In genomic region chr18:34999734-35000397, GRCh38 we compare ENCODE assay signal across 20 cellular contexts. TPM values are rescaled to one million over a fixed set of nuclear protein-coding genes. Genes with fewer than 3 reads are reported as not detected.
DNase-seq lines count a peak whose midpoint lies in the region; ATAC-seq and TF ChIP-seq lines count a peak whose summit lies in the region.
"Had no signal": no experiment of that assay in that cellular context is flagged by ENCODE, and none has a peak within 500 bp of the region (broad histone marks: within the 10 kb centered on the region; RNA-seq: fewer than 3 reads in every experiment).

No MANE protein-coding gene starts in this region.

- no peaks in the 10 kb centered on the region for H3K4me1 ChIP-seq in A673 (ENCODE audit: insufficient read depth, low read length, poor library complexity, severe bottlenecking)
- H3K4me1 ChIP-seq: suprapubic skin had no signal

- CTCF ChIA-PET in A673 (lab: Charles Lee): interaction anchor here (1.4 kb wide), 1 partner anchor 355 kb away, joined by 3 read pairs; no protein-coding TSS in a partner anchor

- TF ChIP-seq CTCF in A673 (conservative IDR thresholded peaks at IDR 0.05; ENCODE audit: low read depth, low read length): no peak

- H3K27me3 ChIP-seq in A673 (replicated peaks; ENCODE audit: insufficient read depth, low read depth, low read length, poor library complexity): peaks cover 6% of the 10 kb centered on the region
- H3K27me3 ChIP-seq: suprapubic skin had no signal

- H3K9me3 ChIP-seq in A673 (ENCODE audit: low read depth, low read length, poor library complexity, severe bottlenecking): no peaks in the 10 kb centered on the region
- H3K9me3 ChIP-seq: suprapubic skin had no signal

- H3K4me3 ChIP-seq in A673 (ENCODE audit: low read depth, low read length, poor library complexity, severe bottlenecking): no peak overlapping the region
- H3K4me3 ChIP-seq: suprapubic skin had no signal

- intact Hi-C loops in left ventricle myocardium superior (cut with micrococcal nuclease): no loop called here
- intact Hi-C loops in posterior vena cava (cut with DNase I): loop anchor here (10.0 kb wide), 2 partner anchors 125 kb away; no protein-coding TSS in a partner anchor
- intact Hi-C loops in A673 (cut with micrococcal nuclease; ENCODE audit: unreplicated experiment): loop anchor here (10.0 kb wide), 1 partner anchor 355 kb away; no protein-coding TSS in a partner anchor

- DNase-seq in DMS79 treated with DMSO at 0.1 percent for 48 hours (lab: John Stamatoyannopoulos, UW): peak; percentile 75
- peak; percentile 85 for DNase-seq in NCI-H82 (lab: John Stamatoyannopoulos, UW)
- DNase-seq in left ventricle myocardium superior: no peak
- DNase-seq in posterior vena cava (ENCODE audit: low spot score): peak; percentile 78
- DNase-seq in HK-2 (ENCODE audit: unreplicated experiment): no peak
- no peak for DNase-seq in OCI-M2 (lab: John Stamatoyannopoulos, UW; ENCODE audit: unreplicated experiment)
- no peak for DNase-seq in A673 (ENCODE audit: low spot score)
- DNase-seq: activated CD8-positive, alpha-beta memory T cell treated with anti-CD3 and anti-CD28 coated beads, Interleukin-2, amount 50 U/mL, for 48 hours; activated naive CD4-positive, alpha-beta T cell; AML-193; cortex of kidney; DMS53; erythroblast; NCI-H1930; NCI-H748 treated with DMSO at 0.1 percent for 48 hours; T-helper 17 cell had no signal

- BruUV-seq in A673 (replicated peaks; lab: Mats Ljungman, UMichigan): no TSS peak

- peak; percentile 59 for ATAC-seq in left ventricle myocardium superior
- ATAC-seq in HG03457 (IDR thresholded peaks at IDR 0.05; ENCODE audit: unreplicated experiment): no peak
- ATAC-seq: left lobe of liver, T-helper 17 cell had no signal

- no peaks in the 10 kb centered on the region for H3K36me3 ChIP-seq in A673 (ENCODE audit: insufficient read depth, low read length, poor library complexity, severe bottlenecking)
- H3K36me3 ChIP-seq: suprapubic skin had no signal

- POLR2A ChIA-PET in A673 (lab: Charles Lee; ENCODE audit: low non-redundant PET): interaction anchor here (0.7 kb wide), 1 partner anchor 267 kb away, joined by 3 read pairs; no protein-coding TSS in a partner anchor

- H3K27ac ChIP-seq in A673 (ENCODE audit: low read depth, low read length, poor library complexity, severe bottlenecking): no peak overlapping the region
- H3K27ac ChIP-seq: RWPE1, suprapubic skin had no signal

RNA-seq across cellular contexts. Expression of gene MAPRE2, which starts 41.3 kb away (rescaled TPM):
- 111 TPM for total RNA-seq in left ventricle myocardium superior
- 10 to 100 TPM; 38.7 to 52.8 TPM for total RNA-seq in posterior vena cava
- total RNA-seq in A673 (2021): 14.7 and 16.4 TPM in 2 replicates

Comparison
In these comparisons a context has a peak if more than half of its experiments do, and no peak if none do; other contexts are left out.
1. DNase-seq: peak in DMS79 treated with DMSO at 0.1 percent for 48 hours (single experiment), NCI-H82 (single experiment) and posterior vena cava (single experiment); none in left ventricle myocardium superior (single experiment), HK-2 (single experiment), OCI-M2 (single experiment) and A673 (single experiment).